25 cellular contexts compared by ENCODE assay signal in genomic region chr2:11142987-11143386, GRCh38.
"Had no signal": no experiment of that assay in that cellular context is flagged by ENCODE, and none has a peak within 500 bp of the region (broad histone marks: within the 10 kb centered on the region; RNA-seq: fewer than 3 reads in every experiment).

No MANE protein-coding gene starts in this region.

- H2AFZ ChIP-seq: hepatocyte had no signal

- H3K36me3 ChIP-seq: esophagus muscularis mucosa, gastroesophageal sphincter, heart left ventricle, lower lobe of right lung had no signal

- H3K4me3 ChIP-seq: coronary artery, dorsolateral prefrontal cortex, esophagus muscularis mucosa, gastroesophageal sphincter, heart left ventricle, hepatocyte, lower lobe of right lung, mucosa of descending colon had no signal

- H3K4me2 ChIP-seq: hepatocyte had no signal

- H3K4me3 Mint-ChIP-seq: immature natural killer cell, mesothelial cell of epicardium had no signal

- H3K9me3 ChIP-seq: lower lobe of right lung, mucosa of descending colon had no signal

- H3K27me3 ChIP-seq: dorsolateral prefrontal cortex, esophagus muscularis mucosa, gastroesophageal sphincter, heart left ventricle, hepatocyte had no signal

- DNase-seq: dermis blood vessel endothelial cell; dorsolateral prefrontal cortex; effector CD4-positive, alpha-beta T cell; effector memory CD4-positive, alpha-beta T cell; foreskin keratinocyte; heart left ventricle; hypothalamus; immature natural killer cell; kidney glomerular epithelial cell; left colon; left ventricle myocardium superior; lower lobe of right lung; mesenchymal stem cell; mucosa of descending colon; naive B cell had no signal

- H3K27ac ChIP-seq: coronary artery, dorsolateral prefrontal cortex, esophagus muscularis mucosa, foreskin keratinocyte, gastroesophageal sphincter, heart left ventricle, hepatocyte, lower lobe of right lung had no signal

- H3K27ac Mint-ChIP-seq: immature natural killer cell, mesothelial cell of epicardium, naive B cell had no signal

- H3K36me3 Mint-ChIP-seq: immature natural killer cell, mesothelial cell of epicardium, naive B cell had no signal

- H3K79me2 ChIP-seq: hepatocyte had no signal

- H3K9me3 Mint-ChIP-seq: immature natural killer cell, mesothelial cell of epicardium had no signal

- H3K4me1 Mint-ChIP-seq: immature natural killer cell had no signal

- FAIRE-seq: colon, endothelial cell of umbilical vein, frontal cortex, kidney had no signal

- ATAC-seq: foreskin keratinocyte, gastroesophageal sphincter, heart left ventricle, left lobe of liver, left ventricle myocardium superior, lower lobe of right lung had no signal

- H3K4me1 ChIP-seq: esophagus muscularis mucosa, foreskin keratinocyte, gastroesophageal sphincter, heart left ventricle, lower lobe of right lung had no signal
